ENCODE assay signal across 8 cellular contexts in the genomic region with DNA sequence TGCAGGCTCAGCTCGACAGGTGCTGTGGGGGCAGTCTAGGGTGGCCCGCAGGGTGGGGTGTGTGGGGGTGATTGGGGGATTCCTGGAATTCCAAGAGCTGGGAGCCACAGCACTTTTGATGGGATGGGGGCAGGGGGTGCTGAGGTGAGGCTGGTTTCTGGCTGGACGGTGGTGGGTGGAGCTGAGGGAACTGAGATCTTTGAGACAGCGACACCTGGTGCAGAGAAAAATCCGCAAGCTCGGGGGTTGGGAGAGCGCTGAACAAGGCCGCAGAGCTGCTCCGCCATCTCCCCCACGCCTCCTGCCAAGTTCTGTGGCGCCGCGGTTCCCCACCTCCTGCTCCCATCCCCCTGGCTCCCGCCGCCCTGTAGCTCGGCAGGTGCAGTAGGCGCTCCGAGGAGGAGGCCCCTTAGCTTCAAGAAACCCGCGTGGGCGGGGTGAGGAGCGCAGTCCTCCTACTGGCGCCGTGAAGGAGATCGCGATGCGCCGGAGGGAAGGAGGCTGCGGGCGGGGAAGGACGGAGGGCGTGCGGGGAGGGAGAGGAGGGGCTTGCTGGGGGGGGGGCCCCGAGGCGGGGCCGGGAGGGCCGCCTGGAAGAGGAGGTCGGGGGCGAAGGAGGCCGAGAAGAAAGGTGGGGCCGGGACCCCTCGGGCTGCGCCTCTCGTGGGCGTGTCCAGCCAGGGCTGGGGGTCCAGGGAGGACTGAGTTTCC. TPM values are rescaled to one million over a fixed set of nuclear protein-coding genes. Genes with fewer than 3 reads are reported as not detected.
A peak's percentile ranks its signal among the peaks of the same experiment; 100 is the strongest.
DNase-seq lines count a peak whose midpoint lies in the region; ATAC-seq and TF ChIP-seq lines count a peak whose summit lies in the region.

No MANE protein-coding gene starts in this region.

- peak overlapping the region; percentile 86 for H3K27ac Mint-ChIP-seq in activated T-cell treated with anti-CD3 and anti-CD28 coated beads, Interleukin-2, amount 50 U/mL, for 24 hours

- H3K27me3 Mint-ChIP-seq in activated T-cell treated with anti-CD3 and anti-CD28 coated beads, Interleukin-2, amount 50 U/mL, for 24 hours, result no peaks in the 10 kb centered on the region

- peak overlapping the region; percentile 81 for H3K27ac ChIP-seq in Karpas-422 (ENCODE audit: low read length)
- no peak overlapping the region for H3K27ac ChIP-seq in PC-9

- H4K20me1 ChIP-seq in Karpas-422 (ENCODE audit: insufficient read depth, low read depth, low read length), result peaks cover 24% of the 10 kb centered on the region
- H4K20me1 ChIP-seq in PC-9 (ENCODE audit: insufficient read depth), result peaks cover 6% of the 10 kb centered on the region

- no peaks in the 10 kb centered on the region for H3K27me3 ChIP-seq in Karpas-422 (ENCODE audit: low read length)
- H3K27me3 ChIP-seq in PC-9 (ENCODE audit: insufficient read depth, low read depth), result no peaks in the 10 kb centered on the region

- peaks cover 14% of the 10 kb centered on the region for H3K36me3 Mint-ChIP-seq in activated T-cell treated with anti-CD3 and anti-CD28 coated beads, Interleukin-2, amount 50 U/mL, for 24 hours (ENCODE audit: low read depth)

- peak; percentile 69 for TF ChIP-seq CTCF in PC-9 (conservative IDR thresholded peaks at IDR 0.05)

- peaks cover 8% of the 10 kb centered on the region for H3K79me2 ChIP-seq in Karpas-422 (ENCODE audit: low read length)
- H3K79me2 ChIP-seq in PC-9 (ENCODE audit: low read depth), result 0 out of 2 replicates have a peak, but pooled peaks cover 5% of the 10 kb centered on the region

- H3K9me2 ChIP-seq in Karpas-422 (replicated peaks; ENCODE audit: insufficient read depth, low read length) (no peaks in the 10 kb centered on the region), PC-9 (ENCODE audit: insufficient read depth) (no peaks in the 10 kb centered on the region)

- H3K36me3 ChIP-seq in Karpas-422 (ENCODE audit: insufficient read depth, low read length) (no peaks in the 10 kb centered on the region), PC-9 (ENCODE audit: low read depth) (no peaks in the 10 kb centered on the region)

- POLR2A ChIA-PET in PC-9 (lab: Charles Lee; ENCODE audit: unreplicated experiment), result interaction anchor here (0.5 kb wide), 1 partner anchor 12 kb away, joined by 13 read pairs; no protein-coding TSS in a partner anchor

- H3F3A ChIP-seq in PC-9 (ENCODE audit: insufficient read depth, low read depth), result peaks cover 13% of the 10 kb centered on the region; the same call in 1 of the 2 replicates

- intact Hi-C loops in PC-9 (cut with micrococcal nuclease; ENCODE audit: unreplicated experiment), result loop anchor here (1.0 to 5.0 kb wide), 7 partner anchors 8 to 397 kb away; no protein-coding TSS in a partner anchor

- H3K4me3 ChIP-seq in Karpas-422 (ENCODE audit: low read length) (peak overlapping the region; percentile 94), PC-9 (peak overlapping the region; percentile 64)

- DNase-seq in DMS53 (lab: John Stamatoyannopoulos, UW), result peak; percentile 91
- DNase-seq in Karpas-422, result peak; percentile 98
- DNase-seq in PC-9, result peak; percentile 77 to 79
- peak; percentile 88 for DNase-seq in activated T-cell treated with anti-CD3 and anti-CD28 coated beads, Interleukin-2, amount 50 U/mL, for 24 hours
- DNase-seq in myocyte (ENCODE audit: low read depth), result peak; percentile 94
- DNase-seq in stimulated activated CD8-positive, alpha-beta memory T cell treated with anti-CD3 and anti-CD28 coated beads, Interleukin-7, amount 100 ng/mL, for 24 hours (ENCODE audit: low read depth), result peak; percentile 63

- peak overlapping the region; percentile 95 for H3K9ac ChIP-seq in Karpas-422 (ENCODE audit: low read length)

- CTCF ChIA-PET in PC-9 (lab: Charles Lee), result interaction anchor here (0.6 to 1.8 kb wide), 4 partner anchors 9 to 171 kb away, joined by 3 to 13 read pairs (median 8); no protein-coding TSS in a partner anchor

- H3K4me1 ChIP-seq in Karpas-422 (ENCODE audit: low read length) (peaks cover 56% of the 10 kb centered on the region), PC-9 (replicated peaks; ENCODE audit: insufficient read depth) (peaks cover 28% of the 10 kb centered on the region)

- peaks cover 42% of the 10 kb centered on the region for H3K4me1 Mint-ChIP-seq in activated T-cell treated with anti-CD3 and anti-CD28 coated beads, Interleukin-2, amount 50 U/mL, for 24 hours (ENCODE audit: low read depth)

- no peaks in the 10 kb centered on the region for H3K9me3 ChIP-seq in Karpas-422 (ENCODE audit: low read length)
- H3K9me3 ChIP-seq in PC-9 (ENCODE audit: insufficient read depth, low read depth), result no peaks in the 10 kb centered on the region

- no peaks in the 10 kb centered on the region for H3K9me3 Mint-ChIP-seq in activated T-cell treated with anti-CD3 and anti-CD28 coated beads, Interleukin-2, amount 50 U/mL, for 24 hours

- peak overlapping the region; percentile 83 for H3K4me3 Mint-ChIP-seq in activated T-cell treated with anti-CD3 and anti-CD28 coated beads, Interleukin-2, amount 50 U/mL, for 24 hours

- H2AFZ ChIP-seq in Karpas-422 (ENCODE audit: low read length) (peak overlapping the region; percentile 94), PC-9 (peak overlapping the region; percentile 66)

- peak overlapping the region; percentile 98 for H3K4me2 ChIP-seq in Karpas-422 (ENCODE audit: low read depth, low read length, poor library complexity, severe bottlenecking)
- H3K4me2 ChIP-seq in PC-9, result peak overlapping the region; percentile 87

- ATAC-seq in esophagus mucosa (peak; percentile 14), HG03095 (IDR thresholded peaks at IDR 0.05; ENCODE audit: unreplicated experiment) (no peak)

- no TSS peak for BruUV-seq in PC-9 (replicated peaks; lab: Mats Ljungman, UMichigan)

RNA-seq across cellular contexts. Expression of a gene that starts 1.3 kb away (rescaled TPM):
- total RNA-seq in Karpas-422 (2014; rRNA removed; shearing (Covaris generic); ENCODE audit: low replicate concordance), result 9.8 and 35.6 TPM in 2 replicates
- total RNA-seq in PC-9 (2021) (21.2 and 31.9 TPM in 2 replicates), esophagus mucosa (8.9 TPM), myocyte (9.3 and 14.4 TPM in 2 replicates)
- polyA plus RNA-seq in myocyte (2012), result 12.6 TPM

RNA-seq across cellular contexts. Expression of a gene that starts 3.1 kb away (rescaled TPM):
- 140 and 285 TPM in 2 replicates for total RNA-seq in Karpas-422 (2014; rRNA removed; shearing (Covaris generic); ENCODE audit: low replicate concordance)
- total RNA-seq in PC-9 (2021) (296 and 374 TPM in 2 replicates), esophagus mucosa (42.6 TPM), myocyte (0.99 and 2.6 TPM in 2 replicates)
- polyA plus RNA-seq in myocyte (2012), result 68.3 TPM

RNA-seq across cellular contexts. Expression of a gene that starts 15.1 kb away (rescaled TPM):
- total RNA-seq in Karpas-422 (2014; rRNA removed; shearing (Covaris generic); ENCODE audit: low replicate concordance), result 0.45 TPM in 1 of 2 replicates, not detected in the other
- total RNA-seq in PC-9 (2021) (42.5 and 50.2 TPM in 2 replicates), esophagus mucosa (51.5 TPM), myocyte (586 and 856 TPM in 2 replicates)
- 418 TPM for polyA plus RNA-seq in myocyte (2012)

RNA-seq across cellular contexts. Expression of a gene that starts 36.6 kb away (rescaled TPM):
- total RNA-seq in Karpas-422 (2014; rRNA removed; shearing (Covaris generic); ENCODE audit: low replicate concordance), result 0.18 TPM in 1 of 2 replicates, not detected in the other
- total RNA-seq in PC-9 (2021) (1.0 and 1.1 TPM in 2 replicates), esophagus mucosa (0.48 TPM), myocyte (3.9 and 5.3 TPM in 2 replicates)
- polyA plus RNA-seq in myocyte (2012), result 2.3 TPM

Comparison
In these comparisons a context has a peak if more than half of its experiments do, and no peak if none do; other contexts are left out.
1. RNA of a gene that starts 3.1 kb away (total RNA-seq): 296 to 374 TPM in PC-9, 140 to 285 TPM in Karpas-422 and 42.6 TPM in esophagus mucosa (single experiment); 0.99 to 2.6 TPM in myocyte; every median in the first group is over 10 times any median in the second.
2. RNA of a gene that starts 15.1 kb away (total RNA-seq): 586 to 856 TPM in myocyte, 51.5 TPM in esophagus mucosa (single experiment) and 42.5 to 50.2 TPM in PC-9; 0.45 TPM in Karpas-422; every median in the first group is over 10 times any median in the second.
3. Peak in every context shown above with its lines, with median percentiles within 50 percentile points of each other: DNase-seq.